10 cellular contexts compared by ENCODE assay signal in genomic region chrX:39337461-39337860, GRCh38.
A peak's percentile ranks its signal among the peaks of the same experiment; 100 is the strongest.
DNase-seq lines count a peak whose midpoint lies in the region; ATAC-seq and TF ChIP-seq lines count a peak whose summit lies in the region.
"Had no signal": no experiment of that assay in that cellular context is flagged by ENCODE, and none has a peak within 500 bp of the region (broad histone marks: within the 10 kb centered on the region; RNA-seq: fewer than 3 reads in every experiment).

No MANE protein-coding gene starts in this region.

- no peaks in the 10 kb centered on the region for H3K27me3 Mint-ChIP-seq in activated naive CD4-positive, alpha-beta T cell treated with anti-CD3 and anti-CD28 coated beads for 36 hours (ENCODE audit: low read depth)

- intact Hi-C loops in activated naive CD4-positive, alpha-beta T cell treated with anti-CD3 and anti-CD28 coated beads for 36 hours (cut with micrococcal nuclease) = no loop called here
- intact Hi-C loops in transverse colon (cut with DNase I; ENCODE audit: low total_unique reads) = no loop called here

- no peak overlapping the region for H3K4me3 ChIP-seq in right atrium auricular region
- H3K4me3 ChIP-seq in transverse colon = no peak overlapping the region

- peaks cover 0 to 23% of the 10 kb centered on the region in 2 donors for H3K4me1 ChIP-seq in right atrium auricular region
- peaks cover 4 to 24% (median 7%) of the 10 kb centered on the region in 4 donors for H3K4me1 ChIP-seq in transverse colon

- in situ Hi-C loops in transverse colon (cut with MboI; ENCODE audit: low pct_ligation_motif_present in 1 of 4, low pct_unique_long_range_greater_than_20kb in 1 of 4, low sequenced_read_pairs in 3 of 4) = no loop called here

- peak overlapping the region; percentile 62 to 73 for H3K27ac ChIP-seq in right atrium auricular region
- H3K27ac ChIP-seq in transverse colon = peak overlapping the region; percentile 47 to 75 (median 68)
- H3K27ac ChIP-seq: neutrophil had no signal

- TF ChIP-seq POLR2A in transverse colon (IDR thresholded peaks at IDR 0.05) = no peak

- no peak for DNase-seq in activated naive CD4-positive, alpha-beta T cell treated with anti-CD3 and anti-CD28 coated beads for 36 hours
- no peak for DNase-seq in activated naive CD4-positive, alpha-beta T cell treated with Interleukin-2 at 50 U/mL for 16 hours
- peak; percentile 5 for DNase-seq in NCI-H510A (lab: John Stamatoyannopoulos, UW)
- no peak for DNase-seq in right atrium auricular region (ENCODE audit: low spot score)
- DNase-seq in transverse colon = no peak
- no peak for DNase-seq in LoVo (ENCODE audit: low spot score)
- DNase-seq in GM10248 (ENCODE audit: extremely low spot score) = no peak
- DNase-seq: activated gamma-delta T cell treated with Interleukin-2 at 50 U/mL for 16 hours had no signal

- no peaks in the 10 kb centered on the region for H3K9me3 ChIP-seq in right atrium auricular region
- no peaks in the 10 kb centered on the region for H3K9me3 ChIP-seq in transverse colon
- H3K9me3 ChIP-seq: neutrophil had no signal

- POLR2A ChIA-PET in GM10248 (lab: Yijun Ruan, JAX) = no interaction called here

- H3K4me1 Mint-ChIP-seq in activated naive CD4-positive, alpha-beta T cell treated with anti-CD3 and anti-CD28 coated beads for 36 hours (ENCODE audit: low read depth) = peaks cover 30% of the 10 kb centered on the region

- H3K36me3 ChIP-seq in right atrium auricular region (no peaks in the 10 kb centered on the region), transverse colon (no peaks in the 10 kb centered on the region)
- H3K36me3 ChIP-seq: neutrophil had no signal

- H3K27ac Mint-ChIP-seq in activated naive CD4-positive, alpha-beta T cell treated with anti-CD3 and anti-CD28 coated beads for 36 hours = peak overlapping the region; percentile 77

- H3K27me3 ChIP-seq in right atrium auricular region = no peaks in the 10 kb centered on the region
- no peaks in the 10 kb centered on the region for H3K27me3 ChIP-seq in transverse colon
- H3K27me3 ChIP-seq: neutrophil had no signal

- no peaks in the 10 kb centered on the region for H3K9me3 Mint-ChIP-seq in activated naive CD4-positive, alpha-beta T cell treated with anti-CD3 and anti-CD28 coated beads for 36 hours

- 82 to 100% methylated on average over 2 to 6 of the region's 6 CpGs for WGBS in transverse colon (ENCODE audit: low coverage in 1 of 2), 2 donors

- TF ChIP-seq CTCF in right atrium auricular region (IDR thresholded peaks at IDR 0.05) (no peak), transverse colon (IDR thresholded peaks at IDR 0.05) (no peak), GM10248 (IDR thresholded peaks at IDR 0.05; ENCODE audit: control extremely low read depth, extremely low read depth, low read depth, missing control alignments) (no peak)

- H3K4me3 Mint-ChIP-seq in activated naive CD4-positive, alpha-beta T cell treated with anti-CD3 and anti-CD28 coated beads for 36 hours = no peak overlapping the region

- ATAC-seq in GM18907 (IDR thresholded peaks at IDR 0.05; ENCODE audit: unreplicated experiment) = no peak

- CTCF ChIA-PET in activated naive CD4-positive, alpha-beta T cell treated with anti-CD3 and anti-CD28 coated beads for 36 hours (lab: Charles Lee) = interaction anchor here (0.6 kb wide), 1 partner anchor 34 kb away, joined by 4 read pairs; no protein-coding TSS in a partner anchor
- CTCF ChIA-PET in GM10248 (lab: Yijun Ruan, JAX) = no interaction called here

- H3K36me3 Mint-ChIP-seq in activated naive CD4-positive, alpha-beta T cell treated with anti-CD3 and anti-CD28 coated beads for 36 hours (ENCODE audit: low read depth) = no peaks in the 10 kb centered on the region

- no peak for TF ChIP-seq EP300 in transverse colon (IDR thresholded peaks at IDR 0.05; ENCODE audit: low read depth)
